Comparison of ENCODE assay signal across 1 cellular context in genomic region chrX:55026143-55026542, GRCh38.
TF ChIP-seq lines count a peak whose summit lies in the region.

No MANE protein-coding gene starts in this region.

TF ChIP-seq in IMR-90, 13 proteins besides CTCF, POLR2A, EP300 and RAD21 (continued from another document):
- TF ChIP-seq BHLHE40 (IDR thresholded peaks at IDR 0.05; ENCODE audit: low read depth, low read length) (no peak), CEBPB (IDR thresholded peaks at IDR 0.05; ENCODE audit: low read depth, low read length) (no peak), USF2 (IDR thresholded peaks at IDR 0.05; ENCODE audit: low read depth, low read length) (no peak), MAFK (IDR thresholded peaks at IDR 0.05; ENCODE audit: low read depth, low read length) (no peak), MAZ (IDR thresholded peaks at IDR 0.05; ENCODE audit: borderline replicate concordance, low read depth, low read length) (no peak), CHD1 (IDR thresholded peaks at IDR 0.05; ENCODE audit: low read depth, low read length) (no peak)
TF ChIP-seq in IMR-90: peak in this region for 0.
